8 cellular contexts compared by ENCODE assay signal in genomic region chr18:13813271-13813849, GRCh38. TPM values are rescaled to one million over a fixed set of nuclear protein-coding genes. Genes with fewer than 3 reads are reported as not detected.
DNase-seq lines count a peak whose midpoint lies in the region; ATAC-seq and TF ChIP-seq lines count a peak whose summit lies in the region.

No MANE protein-coding gene starts in this region.

- WGBS in upper lobe of left lung, 2 donors: 23 to 34% methylated on average over 4 of the region's 4 CpGs

- ATAC-seq in GM19395 (IDR thresholded peaks at IDR 0.05; ENCODE audit: unreplicated experiment): peak; percentile 87
- ATAC-seq in omental fat pad (ENCODE audit: low FRiP score): peak; percentile 91
- ATAC-seq in upper lobe of left lung (ENCODE audit: low FRiP score in 2 of 2): peak; percentile 78 to 90

- H3K27me3 ChIP-seq in CD4-positive, alpha-beta memory T cell (ENCODE audit: insufficient read depth, low read length): no peaks in the 10 kb centered on the region
- H3K27me3 ChIP-seq in HL-60 (ENCODE audit: insufficient read depth, poor library complexity, severe bottlenecking) (peaks cover 2% of the 10 kb centered on the region), upper lobe of left lung (no peaks in the 10 kb centered on the region)

- peaks cover 5 to 8% of the 10 kb centered on the region in 2 donors for H3K27me3 Mint-ChIP-seq in CD4-positive, alpha-beta memory T cell
- peaks cover 16% of the 10 kb centered on the region for H3K27me3 Mint-ChIP-seq in activated T-helper 2 cell treated with anti-CD3 and anti-CD28 coated beads, Interferon-gamma antibody, Interleukin-2, Interleukin-4, amounts not matched to agents 10 μg/mL and 5 μg/mL and 100 μg/mL, durations not matched to agents 14 hours and 24 hours and 36 hours (ENCODE audit: low read depth)

- peaks cover 0 to 2% (median under 1%) of the 10 kb centered on the region in 4 donors for H3K4me1 Mint-ChIP-seq in CD4-positive, alpha-beta memory T cell
- H3K4me1 Mint-ChIP-seq in activated T-helper 2 cell treated with anti-CD3 and anti-CD28 coated beads, Interferon-gamma antibody, Interleukin-2, Interleukin-4, amounts not matched to agents 10 μg/mL and 5 μg/mL and 100 μg/mL, durations not matched to agents 14 hours and 24 hours and 36 hours (ENCODE audit: low read depth): peaks cover 2% of the 10 kb centered on the region

- intact Hi-C loops in CD4-positive, alpha-beta memory T cell (cut with micrococcal nuclease): loop anchor here (10.0 kb wide), 1 partner anchor 641 kb away; no protein-coding TSS in a partner anchor
- intact Hi-C loops in activated T-helper 2 cell treated with anti-CD3 and anti-CD28 coated beads, Interferon-gamma antibody, Interleukin-2, Interleukin-4, amounts not matched to agents 10 μg/mL and 5 μg/mL and 100 μg/mL, durations not matched to agents 14 hours and 24 hours and 36 hours (cut with micrococcal nuclease): loop anchor here (5.0 kb wide), 1 partner anchor 256 kb away; no protein-coding TSS in a partner anchor

- CTCF ChIA-PET in CD4-positive, alpha-beta memory T cell (lab: Charles Lee; ENCODE audit: partially characterized antibody): interaction anchor here (1.1 to 5.3 kb wide), 11 partner anchors 8 to 603 kb away, joined by 3 to 27 read pairs (median 6); partner anchors contain the start of gene MC5R

- H3K4me1 ChIP-seq in CD4-positive, alpha-beta memory T cell (ENCODE audit: insufficient read depth, low read length): no peaks in the 10 kb centered on the region
- H3K4me1 ChIP-seq in upper lobe of left lung: no peaks in the 10 kb centered on the region

- peak in 4 of 5 donors; percentile 30 to 45 (median 32) for DNase-seq in CD4-positive, alpha-beta memory T cell
- DNase-seq in HL-60 (ENCODE audit: low read depth in 1 of 2, low spot score in 1 of 2) (peak; percentile 18 to 54), RPMI7951 (ENCODE audit: low read depth) (peak; percentile 52), foreskin fibroblast (peak; percentile 31 to 70), omental fat pad (ENCODE audit: low spot score) (peak; percentile 71), upper lobe of left lung (peak in 1 of 2 donors; percentile 42)
- peak; percentile 28 for DNase-seq in activated T-helper 2 cell treated with anti-CD3 and anti-CD28 coated beads, Interferon-gamma antibody, Interleukin-2, Interleukin-4, amounts not matched to agents 10 μg/mL and 5 μg/mL and 100 μg/mL, durations not matched to agents 14 hours and 24 hours and 36 hours (ENCODE audit: low spot score)

- POLR2A ChIA-PET in CD4-positive, alpha-beta memory T cell (lab: Charles Lee; ENCODE audit: partially characterized antibody): no interaction called here

- no peaks in the 10 kb centered on the region for H3K9me3 ChIP-seq in CD4-positive, alpha-beta memory T cell (ENCODE audit: control insufficient read depth in 1 of 2, low read length in 2 of 2)
- no peaks in the 10 kb centered on the region for H3K9me3 ChIP-seq in upper lobe of left lung

- H3K27ac ChIP-seq in CD4-positive, alpha-beta memory T cell (ENCODE audit: low read depth, low read length): no peak overlapping the region
- no peak overlapping the region for H3K27ac ChIP-seq in HL-60 (replicated peaks)
- no peak overlapping the region for H3K27ac ChIP-seq in upper lobe of left lung

- no peak overlapping the region for H3K27ac Mint-ChIP-seq in CD4-positive, alpha-beta memory T cell
- no peak overlapping the region for H3K27ac Mint-ChIP-seq in activated T-helper 2 cell treated with anti-CD3 and anti-CD28 coated beads, Interferon-gamma antibody, Interleukin-2, Interleukin-4, amounts not matched to agents 10 μg/mL and 5 μg/mL and 100 μg/mL, durations not matched to agents 14 hours and 24 hours and 36 hours

- no peak overlapping the region for H3K4me3 Mint-ChIP-seq in CD4-positive, alpha-beta memory T cell
- no peak overlapping the region for H3K4me3 Mint-ChIP-seq in activated T-helper 2 cell treated with anti-CD3 and anti-CD28 coated beads, Interferon-gamma antibody, Interleukin-2, Interleukin-4, amounts not matched to agents 10 μg/mL and 5 μg/mL and 100 μg/mL, durations not matched to agents 14 hours and 24 hours and 36 hours (ENCODE audit: low read depth)

- no peak for TF ChIP-seq POLR2A in upper lobe of left lung (IDR thresholded peaks at IDR 0.05)

- TF ChIP-seq EP300 in upper lobe of left lung (IDR thresholded peaks at IDR 0.05): no peak

- no peaks in the 10 kb centered on the region for H3K36me3 ChIP-seq in CD4-positive, alpha-beta memory T cell (ENCODE audit: insufficient read depth, low read length)
- no peaks in the 10 kb centered on the region for H3K36me3 ChIP-seq in upper lobe of left lung

- H3K4me3 ChIP-seq in CD4-positive, alpha-beta memory T cell (ENCODE audit: low read length in 2 of 2): no peak overlapping the region
- H3K4me3 ChIP-seq in HL-60 (replicated peaks; ENCODE audit: insufficient read depth, low read length) (no peak overlapping the region), foreskin fibroblast (ENCODE audit: low read depth in 1 of 2, low read length in 2 of 2) (no peak overlapping the region), upper lobe of left lung (no peak overlapping the region)

- peaks cover 0 to 1% (median 0%) of the 10 kb centered on the region in 8 donors for H3K9me3 Mint-ChIP-seq in CD4-positive, alpha-beta memory T cell
- H3K9me3 Mint-ChIP-seq in activated T-helper 2 cell treated with anti-CD3 and anti-CD28 coated beads, Interferon-gamma antibody, Interleukin-2, Interleukin-4, amounts not matched to agents 10 μg/mL and 5 μg/mL and 100 μg/mL, durations not matched to agents 14 hours and 24 hours and 36 hours: no peaks in the 10 kb centered on the region

- no peaks in the 10 kb centered on the region for H3K36me3 Mint-ChIP-seq in CD4-positive, alpha-beta memory T cell
- H3K36me3 Mint-ChIP-seq in activated T-helper 2 cell treated with anti-CD3 and anti-CD28 coated beads, Interferon-gamma antibody, Interleukin-2, Interleukin-4, amounts not matched to agents 10 μg/mL and 5 μg/mL and 100 μg/mL, durations not matched to agents 14 hours and 24 hours and 36 hours (ENCODE audit: low read depth): no peaks in the 10 kb centered on the region

- TF ChIP-seq CTCF in HL-60 (IDR thresholded peaks at IDR 0.05; ENCODE audit: insufficient read depth, low read length) (peak; percentile 95), foreskin fibroblast (IDR thresholded peaks at IDR 0.05; ENCODE audit: low read depth, low read length) (peak; percentile 92), omental fat pad (IDR thresholded peaks at IDR 0.05) (peak in 1 of 3 donors; percentile 60), upper lobe of left lung (IDR thresholded peaks at IDR 0.05) (peak; percentile 35 to 79 (median 68))

RNA-seq across cellular contexts. Expression of gene MC5R, which starts 10.6 kb away (rescaled TPM):
- not detected for total RNA-seq in CD4-positive, alpha-beta memory T cell
- polyA plus RNA-seq in CD4-positive, alpha-beta memory T cell: not detected
- 0.49 TPM in 1 of 2 replicates, not detected in the other for total RNA-seq in RPMI7951 (2014; rRNA removed; shearing (Covaris generic))
- not detected in 2 replicates for total RNA-seq in activated T-helper 2 cell treated with anti-CD3 and anti-CD28 coated beads, Interferon-gamma antibody, Interleukin-2, Interleukin-4, amounts not matched to agents 10 μg/mL and 5 μg/mL and 100 μg/mL, durations not matched to agents 14 hours and 24 hours and 36 hours
- 1 to 10 TPM in 1 of 4 donors, under 1 TPM in 1, not detected in 2; 0.36 to 1.2 TPM for total RNA-seq in omental fat pad
- not detected for total RNA-seq in upper lobe of left lung
